In genomic region chr4:183797445-183798248, GRCh38 we compare ENCODE assay signal across 8 cellular contexts.
A peak's percentile ranks its signal among the peaks of the same experiment; 100 is the strongest.
DNase-seq lines count a peak whose midpoint lies in the region; TF ChIP-seq lines count a peak whose summit lies in the region.

No MANE protein-coding gene starts in this region.

- H3K79me2 ChIP-seq in fibroblast of lung (ENCODE audit: control insufficient read depth, insufficient read depth, low read length), result no peaks in the 10 kb centered on the region
- no peaks in the 10 kb centered on the region for H3K79me2 ChIP-seq in neural cell (replicated peaks; ENCODE audit: insufficient read depth, low read length)

- H3K36me3 ChIP-seq in SJSA1 (no peaks in the 10 kb centered on the region), fibroblast of lung (ENCODE audit: control insufficient read depth, insufficient read depth, low read length) (no peaks in the 10 kb centered on the region), neural cell (ENCODE audit: insufficient read depth, low read length) (no peaks in the 10 kb centered on the region)

- TF ChIP-seq CTCF in GM12864 (IDR thresholded peaks at IDR 0.05; ENCODE audit: low read depth, low read length, missing control alignments) (no peak), fibroblast of lung (conservative IDR thresholded peaks at IDR 0.05 in 1 of 2, IDR thresholded peaks at IDR 0.05 in 1 of 2; ENCODE audit: low read depth in 1 of 2, low read length in 2 of 2) (no peak), neural cell (IDR thresholded peaks at IDR 0.05; ENCODE audit: poor library complexity, severe bottlenecking) (no peak)

- no peaks in the 10 kb centered on the region; the same call in 1 of the 2 replicates for H3K9me3 ChIP-seq in SJSA1 (replicated peaks)
- no peaks in the 10 kb centered on the region for H3K9me3 ChIP-seq in fibroblast of lung (ENCODE audit: control insufficient read depth, insufficient read depth, low read depth, low read length)
- peaks cover 17% of the 10 kb centered on the region for H3K9me3 ChIP-seq in neural cell (ENCODE audit: low read length)

- no peak for TF ChIP-seq EP300 in neural cell (conservative IDR thresholded peaks at IDR 0.05; ENCODE audit: poor library complexity, severe bottlenecking)

- H3K4me3 ChIP-seq in GM12864 (ENCODE audit: low read depth, low read length) (peak overlapping the region; percentile 10; the same call in 1 of the 2 replicates), SJSA1 (peak overlapping the region; percentile 10), fibroblast of lung (replicated peaks in 1 of 4; ENCODE audit: control extremely low read depth in 1 of 4, insufficient read depth in 1 of 4, low read depth in 3 of 4, low read length in 4 of 4) (peak overlapping the region in 2 of 4 experiments; percentile 20 to 21), neural cell (ENCODE audit: low read length) (peak overlapping the region; percentile 70)

- H4K20me1 ChIP-seq in fibroblast of lung (ENCODE audit: control insufficient read depth, extremely low read depth, insufficient read depth, low read length) (no peaks in the 10 kb centered on the region), neural cell (ENCODE audit: insufficient read depth) (no peaks in the 10 kb centered on the region)

- no peak overlapping the region for H2AFZ ChIP-seq in fibroblast of lung (ENCODE audit: low read length)
- no peak overlapping the region for H2AFZ ChIP-seq in neural cell (ENCODE audit: low read depth, low read length)

- peak overlapping the region; percentile 51 for H3K4me2 ChIP-seq in fibroblast of lung (ENCODE audit: extremely low read depth, insufficient read depth, low read length)
- no peak overlapping the region for H3K4me2 ChIP-seq in neural cell (ENCODE audit: low read length)

- DNase-seq in GM12864 (ENCODE audit: low read depth) (no peak), SJSA1 (ENCODE audit: low read depth in 1 of 2, low spot score in 2 of 2) (peak in 1 of 2 experiments; percentile 2), fibroblast of lung (ENCODE audit: low read depth in 2 of 2) (peak; percentile 14 to 15), SKM-1 (lab: John Stamatoyannopoulos, UW; ENCODE audit: unreplicated experiment) (no peak), DMS153 treated with DMSO at 0.1 percent for 48 hours (lab: John Stamatoyannopoulos, UW; ENCODE audit: unreplicated experiment) (no peak), NCI-H1694 treated with DMSO at 0.1 percent for 48 hours (lab: John Stamatoyannopoulos, UW) (no peak)
- no peak for DNase-seq in stimulated activated naive CD4-positive, alpha-beta T cell treated with Interleukin-2 at 50 U/mL for 16 hours (lab: John Stamatoyannopoulos, UW)

- no peaks in the 10 kb centered on the region for H3F3A ChIP-seq in neural cell (ENCODE audit: insufficient read depth, low read length, poor library complexity, severe bottlenecking)

- H3K9ac ChIP-seq in fibroblast of lung (ENCODE audit: insufficient read depth, low read length), result no peak overlapping the region
- no peak overlapping the region for H3K9ac ChIP-seq in neural cell (ENCODE audit: low read length)

- no peak for TF ChIP-seq RAD21 in neural cell (conservative IDR thresholded peaks at IDR 0.05)

- peaks cover 55% of the 10 kb centered on the region for H3K27me3 ChIP-seq in SJSA1 (replicated peaks)
- H3K27me3 ChIP-seq in fibroblast of lung (ENCODE audit: control insufficient read depth, insufficient read depth, low read length), result peaks cover 10% of the 10 kb centered on the region
- H3K27me3 ChIP-seq in neural cell (ENCODE audit: insufficient read depth, low read depth, low read length), result peaks cover 53% of the 10 kb centered on the region

- H3K4me1 ChIP-seq in SJSA1 (replicated peaks) (peaks cover 10% of the 10 kb centered on the region), fibroblast of lung (ENCODE audit: control insufficient read depth, extremely low read depth, insufficient read depth, low read length) (no peaks in the 10 kb centered on the region)

- H3K27ac ChIP-seq in SJSA1 (no peak overlapping the region), fibroblast of lung (ENCODE audit: insufficient read depth, low read length) (no peak overlapping the region), neural cell (ENCODE audit: low read length) (no peak overlapping the region)

- no peaks in the 10 kb centered on the region for H3K9me2 ChIP-seq in neural cell (ENCODE audit: insufficient read depth, low read length)

TF ChIP-seq in neural cell, 6 proteins besides CTCF, POLR2A, EP300 and RAD21:
- peak; percentile 7 for TF ChIP-seq EZH2 (IDR thresholded peaks at IDR 0.05; ENCODE audit: borderline replicate concordance, insufficient read depth, low read length, poor library complexity, severe bottlenecking)
- TF ChIP-seq SMC3 (conservative IDR thresholded peaks at IDR 0.05; ENCODE audit: poor library complexity), result no peak
- TF ChIP-seq TAF1 (IDR thresholded peaks at IDR 0.05; ENCODE audit: low read depth), result no peak
- no peak for TF ChIP-seq REST (IDR thresholded peaks at IDR 0.05; ENCODE audit: borderline replicate concordance)
- no peak for TF ChIP-seq POLR2AphosphoS5 (IDR thresholded peaks at IDR 0.05)
- TF ChIP-seq MXI1 (conservative IDR thresholded peaks at IDR 0.05; ENCODE audit: poor library complexity, severe bottlenecking), result no peak

Comparison
In these comparisons a context has a peak if more than half of its experiments do, and no peak if none do; other contexts are left out.
1. DNase-seq: peak in fibroblast of lung (2 of 2); none in GM12864 (single experiment), SKM-1 (single experiment), DMS153 treated with DMSO at 0.1 percent for 48 hours (single experiment), NCI-H1694 treated with DMSO at 0.1 percent for 48 hours (single experiment) and stimulated activated naive CD4-positive, alpha-beta T cell treated with Interleukin-2 at 50 U/mL for 16 hours (single experiment).